ENCODE assay signal across 28 cellular contexts in genomic region chr16:72552675-72553074, GRCh38.
"Had no signal": no experiment of that assay in that cellular context is flagged by ENCODE, and none has a peak within 500 bp of the region (broad histone marks: within the 10 kb centered on the region; RNA-seq: fewer than 3 reads in every experiment).

No MANE protein-coding gene starts in this region.

- H3K27ac Mint-ChIP-seq: activated CD8-positive, alpha-beta T cell treated with anti-CD3 and anti-CD28 coated beads for 36 hours; activated naive CD4-positive, alpha-beta T cell treated with anti-CD3 and anti-CD28 coated beads, Interleukin-2, amount 50 U/mL, for 24 hours; activated T-helper 17 cell treated with anti-CD3 and anti-CD28 coated beads, Interleukin-2, amount 50 U/mL, for 72 hours; immature natural killer cell; naive thymus-derived CD8-positive, alpha-beta T cell; stimulated activated naive B cell treated with anti-CD40 and anti-IgM and Interleukin-4, amounts not matched to agents 10 μg/mL and 1 μg/mL and 100 μg/mL, for 72 hours had no signal

- DNase-seq: activated CD4-positive, alpha-beta T cell treated with anti-CD3 and anti-CD28 coated beads for 1 hour; activated CD4-positive, alpha-beta T cell treated with anti-CD3 and anti-CD28 coated beads, Interleukin-2, amount 50 U/mL, for 1 hour; activated CD8-positive, alpha-beta T cell treated with anti-CD3 and anti-CD28 coated beads for 36 hours; activated gamma-delta T cell treated with Interleukin-2 at 50 U/mL for 16 hours; activated T-cell treated with anti-CD3 and anti-CD28 coated beads, Interleukin-2, amount 50 U/mL, for 4 hours; anterior cingulate cortex; colonic mucosa; effector CD8-positive, alpha-beta T cell; hippocampal formation; immature natural killer cell; lower lobe of right lung; mesenchymal stem cell; naive thymus-derived CD8-positive, alpha-beta T cell; nucleus accumbens; stimulated activated CD4-positive, alpha-beta T cell treated with anti-CD3 and anti-CD28 coated beads, Interleukin-15, amount 100 ng/mL, for 24 hours; stimulated activated CD4-positive, alpha-beta T cell treated with anti-CD3 and anti-CD28 coated beads, Interleukin-2, amount 100 ng/mL, for 24 hours; stimulated activated naive B cell treated with anti-CD40 and anti-IgM and Interleukin-4, amounts not matched to agents 10 μg/mL and 1 μg/mL and 100 μg/mL, for 72 hours; stomach; T-helper 2 cell; thyroid gland; upper lobe of right lung had no signal

- H3K27me3 Mint-ChIP-seq: activated CD8-positive, alpha-beta T cell treated with anti-CD3 and anti-CD28 coated beads for 36 hours; activated naive CD4-positive, alpha-beta T cell treated with anti-CD3 and anti-CD28 coated beads, Interleukin-2, amount 50 U/mL, for 24 hours; activated T-helper 17 cell treated with anti-CD3 and anti-CD28 coated beads, Interleukin-2, amount 50 U/mL, for 72 hours; naive thymus-derived CD8-positive, alpha-beta T cell; stimulated activated naive B cell treated with anti-CD40 and anti-IgM and Interleukin-4, amounts not matched to agents 10 μg/mL and 1 μg/mL and 100 μg/mL, for 72 hours had no signal

- H3K4me1 Mint-ChIP-seq: activated naive CD4-positive, alpha-beta T cell treated with anti-CD3 and anti-CD28 coated beads, Interleukin-2, amount 50 U/mL, for 24 hours; activated T-helper 17 cell treated with anti-CD3 and anti-CD28 coated beads, Interleukin-2, amount 50 U/mL, for 72 hours; immature natural killer cell; naive thymus-derived CD8-positive, alpha-beta T cell; neural crest cell; stimulated activated naive B cell treated with anti-CD40 and anti-IgM and Interleukin-4, amounts not matched to agents 10 μg/mL and 1 μg/mL and 100 μg/mL, for 72 hours had no signal

- H3K9me3 Mint-ChIP-seq: activated naive CD4-positive, alpha-beta T cell treated with anti-CD3 and anti-CD28 coated beads, Interleukin-2, amount 50 U/mL, for 24 hours had no signal

- H3K4me3 Mint-ChIP-seq: activated CD8-positive, alpha-beta T cell treated with anti-CD3 and anti-CD28 coated beads for 36 hours; activated naive CD4-positive, alpha-beta T cell treated with anti-CD3 and anti-CD28 coated beads, Interleukin-2, amount 50 U/mL, for 24 hours; activated T-cell treated with anti-CD3 and anti-CD28 coated beads, Interleukin-2, amount 50 U/mL, for 4 hours; activated T-helper 17 cell treated with anti-CD3 and anti-CD28 coated beads, Interleukin-2, amount 50 U/mL, for 72 hours; immature natural killer cell; naive thymus-derived CD8-positive, alpha-beta T cell; neural crest cell; stimulated activated naive B cell treated with anti-CD40 and anti-IgM and Interleukin-4, amounts not matched to agents 10 μg/mL and 1 μg/mL and 100 μg/mL, for 72 hours had no signal

- H3K4me3 ChIP-seq: colonic mucosa, gastroesophageal sphincter, lower lobe of right lung, right atrium auricular region, stomach, thyroid gland, upper lobe of right lung had no signal

- FAIRE-seq: bronchial epithelial cell, endometrium had no signal
